10 cellular contexts compared by ENCODE assay signal in genomic region chr6:15615837-15616236, GRCh38. TPM values are rescaled to one million over a fixed set of nuclear protein-coding genes. Genes with fewer than 3 reads are reported as not detected.
DNase-seq lines count a peak whose midpoint lies in the region; ATAC-seq lines count a peak whose summit lies in the region.
"Had no signal": no experiment of that assay in that cellular context is flagged by ENCODE, and none has a peak within 500 bp of the region (broad histone marks: within the 10 kb centered on the region; RNA-seq: fewer than 3 reads in every experiment).

No MANE protein-coding gene starts in this region.

- DNase-seq in OCI-M1 (lab: John Stamatoyannopoulos, UW) = peak; percentile 34
- DNase-seq in mucosa of gallbladder (ENCODE audit: low spot score) = peak; percentile 23
- no peak for DNase-seq in activated CD8-positive, alpha-beta memory T cell treated with anti-CD3 and anti-CD28 coated beads for 24 hours
- DNase-seq in H7 = no peak
- DNase-seq: erythroblast, retina had no signal

- no peak overlapping the region for H3K4me3 ChIP-seq in H7 (ENCODE audit: insufficient read depth, low read depth, low read length)
- H3K4me3 ChIP-seq: Peyer's patch had no signal

- no peaks in the 10 kb centered on the region for H3K27me3 ChIP-seq in H7 (ENCODE audit: control insufficient read depth, insufficient read depth, low read length)
- H3K27me3 ChIP-seq: Peyer's patch had no signal

- no peaks in the 10 kb centered on the region for H3K36me3 ChIP-seq in H7 (replicated peaks; ENCODE audit: control insufficient read depth, insufficient read depth, low read length)

- ATAC-seq in GM18520 (IDR thresholded peaks at IDR 0.05; ENCODE audit: unreplicated experiment) (peak; percentile 54), HG02759 (IDR thresholded peaks at IDR 0.05; ENCODE audit: unreplicated experiment) (peak; percentile 76), HG02981 (IDR thresholded peaks at IDR 0.05; ENCODE audit: unreplicated experiment) (no peak)

RNA-seq across cellular contexts. Expression of gene DTNBP1, which starts 47.0 kb away (rescaled TPM):
- 30.8 TPM for total RNA-seq in mucosa of gallbladder
- 3.7 and 4.2 TPM in 2 replicates for total RNA-seq in H7 (2014; rRNA removed; shearing (Covaris generic))

Comparison
In these comparisons a context has a peak if more than half of its experiments do, and no peak if none do; other contexts are left out.
1. DNase-seq: peak in OCI-M1 (single experiment) and mucosa of gallbladder (single experiment); none in activated CD8-positive, alpha-beta memory T cell treated with anti-CD3 and anti-CD28 coated beads for 24 hours (single experiment) and H7 (single experiment).